ENCODE assay signal across 25 cellular contexts in the genomic region with DNA sequence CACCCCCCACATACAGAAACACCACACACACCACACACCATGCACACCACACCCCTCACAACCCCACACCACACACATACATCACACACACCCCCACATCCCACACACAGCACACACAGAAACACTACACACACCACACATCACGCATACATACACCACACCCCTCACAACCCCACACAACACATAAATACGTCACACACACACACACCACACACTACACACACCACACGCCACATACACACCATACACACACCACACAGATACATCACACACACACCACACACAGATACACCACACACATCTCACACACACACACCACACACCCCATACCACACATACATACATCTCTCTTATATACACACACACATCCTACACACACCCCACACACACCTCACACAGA.
DNase-seq lines count a peak whose midpoint lies in the region; ATAC-seq, FAIRE-seq and TF ChIP-seq lines count a peak whose summit lies in the region.
"Had no signal": no experiment of that assay in that cellular context is flagged by ENCODE, and none has a peak within 500 bp of the region (broad histone marks: within the 10 kb centered on the region; RNA-seq: fewer than 3 reads in every experiment).

No MANE protein-coding gene starts in this region.

- H3K27me3 ChIP-seq in H1 (replicated peaks in 1 of 4; ENCODE audit: control insufficient read depth in 3 of 4, extremely low read depth in 1 of 4, insufficient read depth in 3 of 4, low read length in 3 of 4) = no peaks in the 10 kb centered on the region
- H3K27me3 ChIP-seq in trophoblast cell (ENCODE audit: insufficient read depth, low read length) = no peaks in the 10 kb centered on the region
- H3K27me3 ChIP-seq: ascending aorta, uterus had no signal

- H4K20me1 ChIP-seq in H1 (replicated peaks in 1 of 2; ENCODE audit: control insufficient read depth in 1 of 2, insufficient read depth in 2 of 2, low read length in 2 of 2) = peaks cover 0 to 4% of the 10 kb centered on the region in 2 experiments

- peak overlapping the region; percentile 62 for H2BK20ac ChIP-seq in H1 (ENCODE audit: low read length)

- peak overlapping the region; percentile 31 for H2BK120ac ChIP-seq in H1 (replicated peaks; ENCODE audit: low read depth, low read length)
- H2BK120ac ChIP-seq in trophoblast cell (ENCODE audit: insufficient read depth, low read length, poor library complexity) = no peak overlapping the region

- H3K79me2 ChIP-seq in H1 (ENCODE audit: control insufficient read depth in 1 of 2, insufficient read depth in 2 of 2, low read length in 2 of 2) (no peaks in the 10 kb centered on the region), trophoblast cell (ENCODE audit: control insufficient read depth, insufficient read depth, low read length, poor library complexity) (no peaks in the 10 kb centered on the region)

- H2AK5ac ChIP-seq in H1 (ENCODE audit: low read depth, low read length) (peak overlapping the region; percentile 57), trophoblast cell (ENCODE audit: low read length) (peak overlapping the region; percentile 11)

- H3K23me2 ChIP-seq in H1 (ENCODE audit: low read depth, low read length) = peaks cover 14% of the 10 kb centered on the region; the same call in 1 of the 2 replicates

- H3K36me3 ChIP-seq in H1 (ENCODE audit: control insufficient read depth in 2 of 4, insufficient read depth in 4 of 4, low read length in 3 of 4) = no peaks in the 10 kb centered on the region
- no peaks in the 10 kb centered on the region for H3K36me3 ChIP-seq in trophoblast cell (ENCODE audit: control insufficient read depth in 1 of 2, insufficient read depth in 2 of 2, low read length in 2 of 2)
- H3K36me3 ChIP-seq: ascending aorta, uterus had no signal

- intact Hi-C loops in activated CD4-positive, alpha-beta memory T cell treated with anti-CD3 and anti-CD28 coated beads for 36 hours (cut with micrococcal nuclease) = no loop called here

- POLR2A ChIA-PET in activated CD4-positive, alpha-beta memory T cell treated with anti-CD3 and anti-CD28 coated beads, Interleukin-2, amount 10 ng/mL, durations not matched to agents 7 days and 5 days (lab: Charles Lee) = no interaction called here
- POLR2A ChIA-PET in activated CD4-positive, alpha-beta memory T cell treated with anti-CD3 and anti-CD28 coated beads for 36 hours (lab: Charles Lee) = no interaction called here
- POLR2A ChIA-PET in activated CD8-positive, alpha-beta T cell treated with anti-CD3 and anti-CD28 coated beads, Interleukin-2, amount 10 ng/mL, durations not matched to agents 7 days and 5 days (lab: Charles Lee) = no interaction called here
- POLR2A ChIA-PET in H1 (lab: Charles Lee; ENCODE audit: partially characterized antibody) = no interaction called here

- peak overlapping the region; percentile 38 for H3K27ac Mint-ChIP-seq in activated CD4-positive, alpha-beta memory T cell treated with anti-CD3 and anti-CD28 coated beads, Interleukin-2, amount 10 ng/mL, durations not matched to agents 7 days and 5 days
- no peak overlapping the region for H3K27ac Mint-ChIP-seq in activated CD4-positive, alpha-beta memory T cell treated with anti-CD3 and anti-CD28 coated beads for 36 hours
- peak overlapping the region; percentile 8 for H3K27ac Mint-ChIP-seq in activated CD8-positive, alpha-beta T cell treated with anti-CD3 and anti-CD28 coated beads, Interleukin-2, amount 10 ng/mL, durations not matched to agents 7 days and 5 days
- H3K27ac Mint-ChIP-seq: T-helper 1 cell treated with Interleukin-12 subunit alpha and Interleukin-12 subunit beta and Interleukin-4 antibody, amounts not matched to agents 30 μg/mL and 1 μg/mL, for 36 hours had no signal

- H2AFZ ChIP-seq in H1 (ENCODE audit: low read length) (no peak overlapping the region), trophoblast cell (ENCODE audit: insufficient read depth, low read length, poor library complexity) (no peak overlapping the region)

- peak overlapping the region; percentile 100 for H3K56ac ChIP-seq in H1 (replicated peaks; ENCODE audit: insufficient read length, low read depth, low read length)

- H2BK12ac ChIP-seq in H1 (ENCODE audit: low read depth, low read length) (peak overlapping the region; percentile 86; the same call in 1 of the 2 replicates), trophoblast cell (ENCODE audit: low read length) (peak overlapping the region; percentile 15)

- H3K27ac ChIP-seq in H1 (ENCODE audit: low read depth, low read length) = no peak overlapping the region
- no peak overlapping the region for H3K27ac ChIP-seq in trophoblast cell (ENCODE audit: low read depth, low read length)
- H3K27ac ChIP-seq: ascending aorta, HL-60, uterus had no signal

- H3K79me1 ChIP-seq in H1 (ENCODE audit: low read depth, low read length) (no peaks in the 10 kb centered on the region), trophoblast cell (ENCODE audit: low read length) (peaks cover 4% of the 10 kb centered on the region)

- H3K9me3 Mint-ChIP-seq in activated CD4-positive, alpha-beta memory T cell treated with anti-CD3 and anti-CD28 coated beads, Interleukin-2, amount 10 ng/mL, durations not matched to agents 7 days and 5 days = no peaks in the 10 kb centered on the region
- H3K9me3 Mint-ChIP-seq in activated CD4-positive, alpha-beta memory T cell treated with anti-CD3 and anti-CD28 coated beads for 36 hours = no peaks in the 10 kb centered on the region
- no peaks in the 10 kb centered on the region for H3K9me3 Mint-ChIP-seq in activated CD8-positive, alpha-beta T cell treated with anti-CD3 and anti-CD28 coated beads, Interleukin-2, amount 10 ng/mL, durations not matched to agents 7 days and 5 days (ENCODE audit: insufficient read depth)
- H3K9me3 Mint-ChIP-seq: naive B cell; T-helper 1 cell treated with Interleukin-12 subunit alpha and Interleukin-12 subunit beta and Interleukin-4 antibody, amounts not matched to agents 30 μg/mL and 1 μg/mL, for 36 hours had no signal

- no peak for TF ChIP-seq POLR2A in H1 (IDR thresholded peaks at IDR 0.05; ENCODE audit: control extremely low read depth in 1 of 2, low read depth in 2 of 2, low read length in 2 of 2)

- 97 to 100% methylated on average over 1 to 3 of the region's 3 CpGs for WGBS in H1 (ENCODE audit: extremely low coverage in 1 of 2, insufficient coverage in 1 of 2, insufficient read length in 1 of 2, insufficient replicate concordance in 2 of 2, low coverage in 1 of 2, low lambda C conversion rate in 2 of 2, missing lambda C conversion rate in 1 of 2), 2 experiments
- WGBS in trophoblast cell (ENCODE audit: extremely low coverage, insufficient coverage, insufficient read length) = 100% methylated on average over 3 of the region's 3 CpGs

- H4K91ac ChIP-seq in H1 (replicated peaks; ENCODE audit: insufficient read length, low read length) = peak overlapping the region; percentile 95
- H4K91ac ChIP-seq in trophoblast cell (ENCODE audit: low read depth, low read length) = peak overlapping the region; percentile 30

- no peaks in the 10 kb centered on the region; a peak in 1 of 4 replicates for H3K9me3 ChIP-seq in H1 (ENCODE audit: insufficient read depth in 2 of 2, low read depth in 1 of 2, low read length in 1 of 2)
- H3K9me3 ChIP-seq in trophoblast cell (ENCODE audit: insufficient read depth, low read depth, low read length) = peaks cover 17% of the 10 kb centered on the region
- H3K9me3 ChIP-seq: ascending aorta, uterus had no signal

- no peak for TF ChIP-seq CTCF in H1 (IDR thresholded peaks at IDR 0.05; ENCODE audit: control extremely low read depth in 1 of 3, insufficient read depth in 1 of 3, low read depth in 1 of 3, low read length in 3 of 3)

- no peak for ATAC-seq in activated CD8-positive, alpha-beta T cell treated with anti-CD3 and anti-CD28 coated beads, Interleukin-2, amount 10 ng/mL, durations not matched to agents 7 days and 5 days

- H3K4me2 ChIP-seq in H1 (ENCODE audit: insufficient read depth in 1 of 2, low read depth in 2 of 2, low read length in 2 of 2) (no peak overlapping the region), trophoblast cell (ENCODE audit: low read length) (no peak overlapping the region)

- H2BK5ac ChIP-seq in H1 (ENCODE audit: low read depth, low read length) (peak overlapping the region; percentile 68; the same call in 1 of the 2 replicates), trophoblast cell (ENCODE audit: low read depth, low read length, poor library complexity) (no peak overlapping the region)

- H3K14ac ChIP-seq in H1 (ENCODE audit: insufficient read length) (no peak overlapping the region), trophoblast cell (ENCODE audit: low read length) (peak overlapping the region; percentile 52)

- no peak for DNase-seq in activated CD4-positive, alpha-beta memory T cell treated with anti-CD3 and anti-CD28 coated beads, Interleukin-2, amount 10 ng/mL, durations not matched to agents 7 days and 5 days
- DNase-seq in activated CD4-positive, alpha-beta memory T cell treated with anti-CD3 and anti-CD28 coated beads for 36 hours = no peak
- DNase-seq in activated CD8-positive, alpha-beta T cell treated with anti-CD3 and anti-CD28 coated beads, Interleukin-2, amount 10 ng/mL, durations not matched to agents 7 days and 5 days = no peak
- DNase-seq in H1 (ENCODE audit: low read depth in 1 of 2, low spot score in 2 of 2) (no peak), trophoblast cell (no peak), NCI-H2029 treated with DMSO at 0.1 percent for 48 hours (lab: John Stamatoyannopoulos, UW) (no peak), frontal cortex (ENCODE audit: low spot score in 2 of 2) (no peak), COR-L47 (lab: John Stamatoyannopoulos, UW) (no peak)
- DNase-seq: GF-D8; hippocampal formation; KBM-7; kidney; naive B cell; NCI-H187 treated with DMSO at 0.1 percent for 48 hours; NCI-H226; NCI-H82; SIG-M5; stimulated activated CD4-positive, alpha-beta T cell treated with anti-CD3 and anti-CD28 coated beads, Interleukin-2, amount 100 ng/mL, for 24 hours; uterus had no signal

- H4K5ac ChIP-seq in H1 (ENCODE audit: insufficient read length, low read depth, low read length) = peak overlapping the region; percentile 70

- H4K12ac ChIP-seq in trophoblast cell (ENCODE audit: low read depth, low read length) = no peak overlapping the region

- FAIRE-seq in H1 (lab: Jason Lieb, UNC) (no peak), frontal cortex (lab: Jason Lieb, UNC) (no peak)
- FAIRE-seq: A204.1, endometrium, kidney had no signal

- H3K4me1 ChIP-seq in H1 (replicated peaks in 1 of 4; ENCODE audit: control insufficient read depth in 3 of 4, insufficient read depth in 4 of 4, low read length in 3 of 4) = 0 out of 7 replicates have a peak, but pooled peaks cover 0 to 4% (median 0%) of the 10 kb centered on the region in 4 experiments
- H3K4me1 ChIP-seq in trophoblast cell (ENCODE audit: control insufficient read depth in 1 of 2, insufficient read depth in 2 of 2, low read length in 2 of 2) = peaks cover 0 to 8% of the 10 kb centered on the region in 2 experiments
- H3K4me1 ChIP-seq: ascending aorta, uterus had no signal

- no peak for TF ChIP-seq RAD21 in H1 (IDR thresholded peaks at IDR 0.05 in 1 of 2, conservative IDR thresholded peaks at IDR 0.05 in 1 of 2; ENCODE audit: low read depth in 2 of 2, low read length in 2 of 2)

- H3K4ac ChIP-seq in H1 (replicated peaks; ENCODE audit: insufficient read length, low read depth, low read length) (peak overlapping the region; percentile 91), trophoblast cell (ENCODE audit: low read depth, low read length) (no peak overlapping the region)

- peak overlapping the region; percentile 75; the same call in 1 of the 2 replicates for H2BK15ac ChIP-seq in H1 (ENCODE audit: low read length)

- no peaks in the 10 kb centered on the region for H3K27me3 Mint-ChIP-seq in activated CD4-positive, alpha-beta memory T cell treated with anti-CD3 and anti-CD28 coated beads, Interleukin-2, amount 10 ng/mL, durations not matched to agents 7 days and 5 days
- no peaks in the 10 kb centered on the region for H3K27me3 Mint-ChIP-seq in activated CD4-positive, alpha-beta memory T cell treated with anti-CD3 and anti-CD28 coated beads for 36 hours
- H3K27me3 Mint-ChIP-seq in activated CD8-positive, alpha-beta T cell treated with anti-CD3 and anti-CD28 coated beads, Interleukin-2, amount 10 ng/mL, durations not matched to agents 7 days and 5 days (ENCODE audit: low read depth) = no peaks in the 10 kb centered on the region
- H3K27me3 Mint-ChIP-seq: naive B cell had no signal

- H3K4me3 ChIP-seq in H1 (ENCODE audit: extremely low read depth in 1 of 4, insufficient read depth in 2 of 4, low read depth in 3 of 4, low read length in 4 of 4) (no peak overlapping the region), trophoblast cell (ENCODE audit: low read depth, low read length) (peak overlapping the region; percentile 44)
- H3K4me3 ChIP-seq: ascending aorta, lung, uterus had no signal

- H3K18ac ChIP-seq in H1 (ENCODE audit: extremely low read depth, low read length) (no peak overlapping the region), trophoblast cell (ENCODE audit: low read length) (peak overlapping the region; percentile 6)

- H3K9ac ChIP-seq in H1 (replicated peaks in 1 of 4; ENCODE audit: extremely low read depth in 1 of 4, low read depth in 3 of 4, low read length in 3 of 4) (no peak overlapping the region), trophoblast cell (ENCODE audit: low read length) (no peak overlapping the region)

- peaks cover 19% of the 10 kb centered on the region for H3K4me1 Mint-ChIP-seq in activated CD4-positive, alpha-beta memory T cell treated with anti-CD3 and anti-CD28 coated beads, Interleukin-2, amount 10 ng/mL, durations not matched to agents 7 days and 5 days
- peaks cover 8% of the 10 kb centered on the region for H3K4me1 Mint-ChIP-seq in activated CD4-positive, alpha-beta memory T cell treated with anti-CD3 and anti-CD28 coated beads for 36 hours (ENCODE audit: low read depth)
- H3K4me1 Mint-ChIP-seq in activated CD8-positive, alpha-beta T cell treated with anti-CD3 and anti-CD28 coated beads, Interleukin-2, amount 10 ng/mL, durations not matched to agents 7 days and 5 days (ENCODE audit: low read depth) = peaks cover 12% of the 10 kb centered on the region

- no peak overlapping the region for H3K23ac ChIP-seq in H1 (ENCODE audit: insufficient read length)
- H3K23ac ChIP-seq in trophoblast cell (ENCODE audit: low read length) = no peak overlapping the region

- CTCF ChIA-PET in activated CD4-positive, alpha-beta memory T cell treated with anti-CD3 and anti-CD28 coated beads, Interleukin-2, amount 10 ng/mL, durations not matched to agents 7 days and 5 days (lab: Charles Lee) = no interaction called here
- CTCF ChIA-PET in activated CD4-positive, alpha-beta memory T cell treated with anti-CD3 and anti-CD28 coated beads for 36 hours (lab: Charles Lee) = no interaction called here
- CTCF ChIA-PET in activated CD8-positive, alpha-beta T cell treated with anti-CD3 and anti-CD28 coated beads, Interleukin-2, amount 10 ng/mL, durations not matched to agents 7 days and 5 days (lab: Charles Lee) = no interaction called here
- CTCF ChIA-PET in H1 (lab: Charles Lee; ENCODE audit: partially characterized antibody) = no interaction called here

- no peaks in the 10 kb centered on the region for H3K36me3 Mint-ChIP-seq in activated CD4-positive, alpha-beta memory T cell treated with anti-CD3 and anti-CD28 coated beads, Interleukin-2, amount 10 ng/mL, durations not matched to agents 7 days and 5 days (ENCODE audit: low read depth)
- no peaks in the 10 kb centered on the region for H3K36me3 Mint-ChIP-seq in activated CD4-positive, alpha-beta memory T cell treated with anti-CD3 and anti-CD28 coated beads for 36 hours
- no peaks in the 10 kb centered on the region for H3K36me3 Mint-ChIP-seq in activated CD8-positive, alpha-beta T cell treated with anti-CD3 and anti-CD28 coated beads, Interleukin-2, amount 10 ng/mL, durations not matched to agents 7 days and 5 days (ENCODE audit: low read depth)
- H3K36me3 Mint-ChIP-seq: naive B cell had no signal

- H3K4me3 Mint-ChIP-seq in activated CD4-positive, alpha-beta memory T cell treated with anti-CD3 and anti-CD28 coated beads, Interleukin-2, amount 10 ng/mL, durations not matched to agents 7 days and 5 days = peak overlapping the region; percentile 33
- no peak overlapping the region for H3K4me3 Mint-ChIP-seq in activated CD4-positive, alpha-beta memory T cell treated with anti-CD3 and anti-CD28 coated beads for 36 hours
- no peak overlapping the region for H3K4me3 Mint-ChIP-seq in activated CD8-positive, alpha-beta T cell treated with anti-CD3 and anti-CD28 coated beads, Interleukin-2, amount 10 ng/mL, durations not matched to agents 7 days and 5 days
- H3K4me3 Mint-ChIP-seq: naive B cell; T-helper 1 cell treated with Interleukin-12 subunit alpha and Interleukin-12 subunit beta and Interleukin-4 antibody, amounts not matched to agents 30 μg/mL and 1 μg/mL, for 36 hours had no signal

- H4K8ac ChIP-seq in H1 (ENCODE audit: extremely low read depth, insufficient read depth, low read length) (no peak overlapping the region), trophoblast cell (ENCODE audit: low read depth, low read length) (no peak overlapping the region)

- TF ChIP-seq EP300 in H1 (IDR thresholded peaks at IDR 0.05; ENCODE audit: borderline replicate concordance in 1 of 2, low read depth in 2 of 2, low read length in 2 of 2) = no peak
